Comparison of ENCODE assay signal across 7 cellular contexts in the genomic region with DNA sequence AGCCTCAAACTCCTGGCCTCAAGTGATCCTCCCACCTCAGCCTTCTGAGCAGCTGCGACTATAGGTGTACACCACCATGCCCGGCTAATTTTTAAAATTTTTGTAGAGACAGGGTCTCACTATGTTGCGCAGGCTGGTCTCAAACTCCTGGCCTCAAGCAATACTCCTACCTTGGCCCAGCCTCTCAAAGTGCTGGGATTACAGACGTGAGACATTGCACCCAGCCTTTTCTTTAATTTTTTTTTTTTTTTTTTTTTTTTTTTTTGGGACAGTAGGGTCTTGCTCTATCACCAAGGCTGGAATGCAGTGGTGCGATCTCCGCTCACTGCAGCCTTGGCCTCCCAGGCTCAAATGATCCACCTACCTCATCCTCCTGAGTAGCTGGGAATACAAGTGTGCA. TPM values are rescaled to one million over a fixed set of nuclear protein-coding genes. Genes with fewer than 3 reads are reported as not detected.
DNase-seq lines count a peak whose midpoint lies in the region; ATAC-seq and TF ChIP-seq lines count a peak whose summit lies in the region.
"Not testable (repeated sequence)": the region's sequence is repeated elsewhere in the genome, so short reads cannot be mapped to it uniquely, and the experiment has no call there.

No MANE protein-coding gene starts in this region.

- not testable (repeated sequence) for H3K4me3 Mint-ChIP-seq in CD4-positive, CD25-positive, alpha-beta regulatory T cell; GM23338; activated CD4-positive, alpha-beta T cell treated with anti-CD3 and anti-CD28 coated beads, Interleukin-2, amount 10 ng/mL, durations not matched to agents 7 days and 5 days; effector memory CD8-positive, alpha-beta T cell
- peak overlapping the region; percentile 72 to 95 (median 87) for H3K4me3 Mint-ChIP-seq in naive B cell

- not testable (repeated sequence) for TF ChIP-seq CTCF in GM23338 (conservative IDR thresholded peaks at IDR 0.05; ENCODE audit: low read depth in 2 of 2); OCI-LY7 (conservative IDR thresholded peaks at IDR 0.05; ENCODE audit: low read length)

- not testable (repeated sequence) for H3K18ac ChIP-seq in trophoblast cell (ENCODE audit: low read length)

- not testable (repeated sequence) for BruUV-seq in OCI-LY7 (replicated peaks; lab: Mats Ljungman, UMichigan)

- not testable (repeated sequence) for H2AFZ ChIP-seq in GM23338; OCI-LY7 (ENCODE audit: low read length); trophoblast cell (ENCODE audit: insufficient read depth, low read length, poor library complexity)

- DNase-seq in CD4-positive, CD25-positive, alpha-beta regulatory T cell; GM23338 (ENCODE audit: low spot score); OCI-LY7 (ENCODE audit: low spot score); activated CD4-positive, alpha-beta T cell treated with anti-CD3 and anti-CD28 coated beads, Interleukin-2, amount 10 ng/mL, durations not matched to agents 7 days and 5 days; effector memory CD8-positive, alpha-beta T cell; naive B cell: not testable (repeated sequence)
- DNase-seq in trophoblast cell: peak; percentile 61 to 82

- peaks cover 17% of the 10 kb centered on the region for H3K4me1 ChIP-seq in CD4-positive, CD25-positive, alpha-beta regulatory T cell (ENCODE audit: control insufficient read depth, insufficient read depth, low read length, poor library complexity, severe bottlenecking)
- H3K4me1 ChIP-seq in GM23338 (ENCODE audit: insufficient read depth) (peaks cover 16% of the 10 kb centered on the region), OCI-LY7 (ENCODE audit: insufficient read depth, low read length, poor library complexity, severe bottlenecking) (peaks cover 95% of the 10 kb centered on the region)
- H3K4me1 ChIP-seq in trophoblast cell (ENCODE audit: control insufficient read depth in 1 of 2, insufficient read depth in 2 of 2, low read length in 2 of 2): not testable (repeated sequence)

- H3K4me1 Mint-ChIP-seq in CD4-positive, CD25-positive, alpha-beta regulatory T cell: peaks cover 21 to 56% (median 48%) of the 10 kb centered on the region in 4 donors
- H3K4me1 Mint-ChIP-seq in GM23338 (peaks cover 36% of the 10 kb centered on the region), naive B cell (peaks cover 65 to 99% (median 92%) of the 10 kb centered on the region in 3 donors)
- peaks cover 42% of the 10 kb centered on the region for H3K4me1 Mint-ChIP-seq in activated CD4-positive, alpha-beta T cell treated with anti-CD3 and anti-CD28 coated beads, Interleukin-2, amount 10 ng/mL, durations not matched to agents 7 days and 5 days
- peaks cover 35 to 37% of the 10 kb centered on the region in 2 donors for H3K4me1 Mint-ChIP-seq in effector memory CD8-positive, alpha-beta T cell (ENCODE audit: low read depth in 2 of 2)

- CTCF ChIA-PET in OCI-LY7 (lab: Charles Lee; ENCODE audit: unreplicated experiment); activated CD4-positive, alpha-beta T cell treated with anti-CD3 and anti-CD28 coated beads, Interleukin-2, amount 10 ng/mL, durations not matched to agents 7 days and 5 days (lab: Charles Lee): not testable (repeated sequence)

- H3K27me3 ChIP-seq in CD4-positive, CD25-positive, alpha-beta regulatory T cell (ENCODE audit: control insufficient read depth, insufficient read depth, low read length); GM23338 (ENCODE audit: insufficient read depth); trophoblast cell (ENCODE audit: insufficient read depth, low read length): not testable (repeated sequence)

- not testable (repeated sequence) for H3K9ac ChIP-seq in trophoblast cell (ENCODE audit: low read length)

- not testable (repeated sequence) for H3K36me3 ChIP-seq in CD4-positive, CD25-positive, alpha-beta regulatory T cell (ENCODE audit: control insufficient read depth, insufficient read depth, low read length); GM23338 (ENCODE audit: insufficient read depth); trophoblast cell (ENCODE audit: control insufficient read depth in 1 of 2, insufficient read depth in 2 of 2, low read length in 2 of 2)
- H3K36me3 ChIP-seq in OCI-LY7 (ENCODE audit: insufficient read depth, low read length): peaks cover 33% of the 10 kb centered on the region

- H3K14ac ChIP-seq in trophoblast cell (ENCODE audit: low read length): not testable (repeated sequence)

- not testable (repeated sequence) for H2AK5ac ChIP-seq in trophoblast cell (ENCODE audit: low read length)

- H2BK5ac ChIP-seq in trophoblast cell (ENCODE audit: low read depth, low read length, poor library complexity): not testable (repeated sequence)

- H3F3A ChIP-seq in GM23338 (replicated peaks; ENCODE audit: low read depth): not testable (repeated sequence)

- H3K4me2 ChIP-seq in GM23338; trophoblast cell (ENCODE audit: low read length): not testable (repeated sequence)
- peak overlapping the region; percentile 90 for H3K4me2 ChIP-seq in OCI-LY7 (ENCODE audit: low read length)

- H3K9me2 ChIP-seq in GM23338 (ENCODE audit: insufficient read depth); OCI-LY7 (ENCODE audit: insufficient read depth, low read length): not testable (repeated sequence)

- H2BK12ac ChIP-seq in trophoblast cell (ENCODE audit: low read length): not testable (repeated sequence)

- not testable (repeated sequence) for H3K9me3 ChIP-seq in CD4-positive, CD25-positive, alpha-beta regulatory T cell (ENCODE audit: control insufficient read depth in 2 of 2, low read length in 2 of 2); OCI-LY7 (ENCODE audit: low read length); trophoblast cell (ENCODE audit: insufficient read depth, low read depth, low read length)

- not testable (repeated sequence) for H3K27me3 Mint-ChIP-seq in CD4-positive, CD25-positive, alpha-beta regulatory T cell; GM23338 (ENCODE audit: insufficient read depth, low read depth, poor library complexity); activated CD4-positive, alpha-beta T cell treated with anti-CD3 and anti-CD28 coated beads, Interleukin-2, amount 10 ng/mL, durations not matched to agents 7 days and 5 days; effector memory CD8-positive, alpha-beta T cell; naive B cell

- not testable (repeated sequence) for H3K4ac ChIP-seq in trophoblast cell (ENCODE audit: low read depth, low read length)

- peaks cover 97% of the 10 kb centered on the region for H3K79me2 ChIP-seq in GM23338 (replicated peaks; ENCODE audit: insufficient read depth)
- peaks cover 96% of the 10 kb centered on the region for H3K79me2 ChIP-seq in OCI-LY7 (ENCODE audit: insufficient read depth, low read depth, low read length)
- not testable (repeated sequence) for H3K79me2 ChIP-seq in trophoblast cell (ENCODE audit: control insufficient read depth, insufficient read depth, low read length, poor library complexity)

- not testable (repeated sequence) for H3K36me3 Mint-ChIP-seq in CD4-positive, CD25-positive, alpha-beta regulatory T cell; GM23338 (ENCODE audit: low read depth); activated CD4-positive, alpha-beta T cell treated with anti-CD3 and anti-CD28 coated beads, Interleukin-2, amount 10 ng/mL, durations not matched to agents 7 days and 5 days (ENCODE audit: low read depth); naive B cell
- H3K36me3 Mint-ChIP-seq in effector memory CD8-positive, alpha-beta T cell (ENCODE audit: insufficient read depth): peaks cover 16% of the 10 kb centered on the region

- H3K27ac ChIP-seq in CD4-positive, CD25-positive, alpha-beta regulatory T cell (ENCODE audit: insufficient read depth, low read length, poor library complexity, severe bottlenecking): peak overlapping the region; percentile 80
- H3K27ac ChIP-seq in GM23338 (ENCODE audit: low read depth) (peak overlapping the region; percentile 39; the same call in 1 of the 2 replicates), OCI-LY7 (ENCODE audit: low read depth, low read length, poor library complexity, severe bottlenecking) (peak overlapping the region; percentile 96)
- not testable (repeated sequence) for H3K27ac ChIP-seq in trophoblast cell (ENCODE audit: low read depth, low read length)

- not testable (repeated sequence) for H4K12ac ChIP-seq in trophoblast cell (ENCODE audit: low read depth, low read length)

- ATAC-seq in CD4-positive, CD25-positive, alpha-beta regulatory T cell (ENCODE audit: low read depth in 2 of 2); GM23338; effector memory CD8-positive, alpha-beta T cell (replicated peaks); naive B cell (ENCODE audit: low read depth in 2 of 2): not testable (repeated sequence)

- H3K27ac Mint-ChIP-seq in CD4-positive, CD25-positive, alpha-beta regulatory T cell: peak overlapping the region in 1 of 3 donors; percentile 65
- not testable (repeated sequence) for H3K27ac Mint-ChIP-seq in GM23338
- peak overlapping the region; percentile 72 for H3K27ac Mint-ChIP-seq in activated CD4-positive, alpha-beta T cell treated with anti-CD3 and anti-CD28 coated beads, Interleukin-2, amount 10 ng/mL, durations not matched to agents 7 days and 5 days
- peak overlapping the region; percentile 82 to 93 for H3K27ac Mint-ChIP-seq in effector memory CD8-positive, alpha-beta T cell
- peak overlapping the region; percentile 97 to 99 (median 98) for H3K27ac Mint-ChIP-seq in naive B cell

- intact Hi-C loops in OCI-LY7 (cut with micrococcal nuclease; ENCODE audit: unreplicated experiment): not testable (repeated sequence)

- peaks cover 51% of the 10 kb centered on the region for H4K20me1 ChIP-seq in GM23338 (replicated peaks; ENCODE audit: insufficient read depth)
- H4K20me1 ChIP-seq in OCI-LY7 (ENCODE audit: insufficient read depth, low read length): peaks cover 36% of the 10 kb centered on the region

- not testable (repeated sequence) for H4K8ac ChIP-seq in trophoblast cell (ENCODE audit: low read depth, low read length)

- not testable (repeated sequence) for H3K4me3 ChIP-seq in CD4-positive, CD25-positive, alpha-beta regulatory T cell (ENCODE audit: low read depth, low read length); GM23338; trophoblast cell (ENCODE audit: low read depth, low read length)
- peak overlapping the region; percentile 54 for H3K4me3 ChIP-seq in OCI-LY7 (ENCODE audit: low read depth, low read length, poor library complexity, severe bottlenecking)

- H3K79me1 ChIP-seq in trophoblast cell (ENCODE audit: low read length): not testable (repeated sequence)

- not testable (repeated sequence) for H4K91ac ChIP-seq in trophoblast cell (ENCODE audit: low read depth, low read length)

- not testable (repeated sequence) for H3K23ac ChIP-seq in trophoblast cell (ENCODE audit: low read length)

- not testable (repeated sequence) for H3K9me3 Mint-ChIP-seq in CD4-positive, CD25-positive, alpha-beta regulatory T cell; GM23338; activated CD4-positive, alpha-beta T cell treated with anti-CD3 and anti-CD28 coated beads, Interleukin-2, amount 10 ng/mL, durations not matched to agents 7 days and 5 days; effector memory CD8-positive, alpha-beta T cell; naive B cell

- POLR2A ChIA-PET in OCI-LY7 (lab: Charles Lee): interaction anchor here (0.7 to 2.3 kb wide), 3 partner anchors 71 to 78 kb away, joined by 3 to 7 read pairs (median 4); no protein-coding TSS in a partner anchor
- POLR2A ChIA-PET in activated CD4-positive, alpha-beta T cell treated with anti-CD3 and anti-CD28 coated beads, Interleukin-2, amount 10 ng/mL, durations not matched to agents 7 days and 5 days (lab: Charles Lee): not testable (repeated sequence)

- not testable (repeated sequence) for H2BK120ac ChIP-seq in trophoblast cell (ENCODE audit: insufficient read depth, low read length, poor library complexity)

- WGBS in trophoblast cell (ENCODE audit: extremely low coverage, insufficient coverage, insufficient read length): no CpG with 5 or more reads among the region's 6 CpGs

RNA-seq across cellular contexts. Expression of a gene that starts 29.1 kb away (rescaled TPM):
- 39.9 TPM for total RNA-seq in CD4-positive, CD25-positive, alpha-beta regulatory T cell
- polyA plus RNA-seq in CD4-positive, CD25-positive, alpha-beta regulatory T cell: 1 to 10 TPM in 3 of 4 donors, under 1 TPM in 1; 0.71 to 2.3 (median 1.5) TPM
- 28.8 and 33.9 TPM in 2 replicates for total RNA-seq in GM23338 (2014; rRNA removed; shearing (Covaris generic))
- polyA plus RNA-seq in GM23338 (2016; fragmentation: Nextera tagmentation; extraction: Ambion mirVana) (10.1 and 11.4 TPM in 2 replicates), naive B cell (ENCODE audit: low read depth in 6 of 6) (10 to 100 TPM; 10.9 to 28.0 (median 15.6) TPM)
- 80.9 and 93.2 TPM in 2 replicates for total RNA-seq in OCI-LY7 (2014; rRNA removed; shearing (Covaris generic))
- total RNA-seq in OCI-LY7 (2022): 175 and 210 TPM in 2 replicates
- total RNA-seq in activated CD4-positive, alpha-beta T cell treated with anti-CD3 and anti-CD28 coated beads, Interleukin-2, amount 10 ng/mL, durations not matched to agents 7 days and 5 days: 10 to 100 TPM; 19.1 to 21.4 TPM
- polyA plus RNA-seq in trophoblast cell (2013): 18.1 and 20.6 TPM in 2 replicates
